ENCODE assay signal across 12 cellular contexts in the genomic region with DNA sequence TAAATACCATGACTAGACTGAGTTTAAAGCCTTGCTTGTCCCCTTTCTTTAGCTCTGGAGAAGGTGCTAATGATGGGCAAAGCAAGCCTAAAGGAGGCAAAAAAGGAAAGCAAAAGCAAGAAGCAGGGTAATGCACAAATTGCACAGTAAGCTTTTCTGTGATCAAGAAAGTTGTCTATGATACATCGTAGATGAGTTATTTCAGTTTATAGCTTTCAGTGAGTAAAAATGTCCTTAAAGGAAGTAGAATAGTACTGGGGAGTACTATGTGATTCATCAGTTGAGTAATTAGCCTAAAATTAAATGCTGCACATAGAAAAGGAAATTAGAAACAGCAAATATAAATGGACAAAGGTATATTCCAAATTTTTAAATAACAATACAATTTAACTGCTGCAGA. TPM values are rescaled to one million over a fixed set of nuclear protein-coding genes. Genes with fewer than 3 reads are reported as not detected.
A peak's percentile ranks its signal among the peaks of the same experiment; 100 is the strongest.
DNase-seq lines count a peak whose midpoint lies in the region; ATAC-seq and TF ChIP-seq lines count a peak whose summit lies in the region.
"Had no signal": no experiment of that assay in that cellular context is flagged by ENCODE, and none has a peak within 500 bp of the region (broad histone marks: within the 10 kb centered on the region; RNA-seq: fewer than 3 reads in every experiment).

No MANE protein-coding gene starts in this region.

- H3K27ac ChIP-seq in gastroesophageal sphincter (peak overlapping the region; percentile 63 to 70 (median 64)), tibial artery (peak overlapping the region; percentile 3 to 4)
- H3K27ac ChIP-seq: left lung had no signal

- H3K4me3 ChIP-seq in gastroesophageal sphincter (peak overlapping the region; percentile 23 to 25), tibial artery (no peak overlapping the region)
- H3K4me3 ChIP-seq: left lung had no signal

- no peaks in the 10 kb centered on the region for H3K27me3 ChIP-seq in gastroesophageal sphincter
- no peaks in the 10 kb centered on the region for H3K27me3 ChIP-seq in tibial artery
- H3K27me3 ChIP-seq: left lung had no signal

- H3K9me3 ChIP-seq in gastroesophageal sphincter, result no peaks in the 10 kb centered on the region
- no peaks in the 10 kb centered on the region for H3K9me3 ChIP-seq in tibial artery
- H3K9me3 ChIP-seq: left lung had no signal

- TF ChIP-seq CTCF in gastroesophageal sphincter (IDR thresholded peaks at IDR 0.05) (no peak), tibial artery (IDR thresholded peaks at IDR 0.05) (no peak)

- intact Hi-C loops in tibial artery (cut with DNase I; ENCODE audit: low total_unique reads) (no loop called here), posterior vena cava (cut with DNase I) (no loop called here)

- H3K4me1 ChIP-seq in gastroesophageal sphincter (peaks cover 0 to 51% (median 5%) of the 10 kb centered on the region in 3 donors), tibial artery (peaks cover 0 to 41% (median 17%) of the 10 kb centered on the region in 4 donors)

- peak; percentile 18 for DNase-seq in HT1080 (ENCODE audit: low read depth)
- DNase-seq in amniotic epithelial cell (ENCODE audit: low read depth), result peak; percentile 37
- no peak for DNase-seq in tibial artery
- no peak for DNase-seq in posterior vena cava (ENCODE audit: low spot score)
- DNase-seq: activated naive CD4-positive, alpha-beta T cell; aorta; GOT3; Karpas-422; left lung had no signal

- TF ChIP-seq EP300 in gastroesophageal sphincter (IDR thresholded peaks at IDR 0.05), result no peak

- TF ChIP-seq POLR2A in gastroesophageal sphincter (IDR thresholded peaks at IDR 0.05), result no peak

- 16 to 17% methylated on average over 1 of the region's 1 CpG for whole genome bisulfite sequencing in gastroesophageal sphincter (ENCODE audit: low coverage in 1 of 2), 2 donors

- no peaks in the 10 kb centered on the region for H3K36me3 ChIP-seq in gastroesophageal sphincter
- no peaks in the 10 kb centered on the region for H3K36me3 ChIP-seq in tibial artery
- H3K36me3 ChIP-seq: left lung had no signal

- ATAC-seq in gastroesophageal sphincter (no peak), HG03196 (IDR thresholded peaks at IDR 0.05; ENCODE audit: unreplicated experiment) (no peak), HG02938 (IDR thresholded peaks at IDR 0.05; ENCODE audit: unreplicated experiment) (no peak)

RNA-seq across cellular contexts. Expression of a gene that starts 50.2 kb away (rescaled TPM):
- total RNA-seq in HT1080 (2014; rRNA removed; shearing (Covaris generic)), result 1.4 and 1.8 TPM in 2 replicates
- 2.9 and 4.1 TPM in 2 replicates for polyA plus RNA-seq in HT1080 (2015; cell fraction: cytosol; rRNA removed)
- polyA plus RNA-seq in HT1080 (2015; cell fraction: nucleus; rRNA removed), result 7.0 and 9.1 TPM in 2 replicates
- total RNA-seq in gastroesophageal sphincter (100 to 1,000 TPM; 126 to 358 (median 212) TPM), posterior vena cava (10 to 100 TPM; 80.4 to 87.1 TPM)

Comparison
In these comparisons a context has a peak if more than half of its experiments do, and no peak if none do; other contexts are left out.
1. DNase-seq: peak in HT1080 (single experiment) and amniotic epithelial cell (single experiment); none in tibial artery (0 of 2) and posterior vena cava (single experiment).
2. H3K4me3 ChIP-seq: peak in gastroesophageal sphincter (2 of 2); none in tibial artery (0 of 2).
3. RNA of a gene that starts 50.2 kb away (total RNA-seq): 126 to 358 TPM in gastroesophageal sphincter and 80.4 to 87.1 TPM in posterior vena cava; 1.4 to 1.8 TPM in HT1080; every median in the first group is over 10 times any median in the second.